In genomic region chr10:30550967-30551815, GRCh38 we compare ENCODE assay signal across 20 cellular contexts.
DNase-seq lines count a peak whose midpoint lies in the region; ATAC-seq, FAIRE-seq and TF ChIP-seq lines count a peak whose summit lies in the region.
"Had no signal": no experiment of that assay in that cellular context is flagged by ENCODE, and none has a peak within 500 bp of the region (broad histone marks: within the 10 kb centered on the region; RNA-seq: fewer than 3 reads in every experiment).

No MANE protein-coding gene starts in this region.

- no peaks in the 10 kb centered on the region for H3K79me1 ChIP-seq in H1 (ENCODE audit: low read depth, low read length)

- H3K36me3 ChIP-seq in H1 (ENCODE audit: control insufficient read depth in 2 of 4, insufficient read depth in 4 of 4, low read length in 3 of 4): no peaks in the 10 kb centered on the region
- H3K36me3 ChIP-seq: MG63, Peyer's patch had no signal

- peak overlapping the region; percentile 48; the same call in 1 of the 2 replicates for H2AK5ac ChIP-seq in H1 (ENCODE audit: low read depth, low read length)

- peaks cover 6% of the 10 kb centered on the region for H3K27me3 Mint-ChIP-seq in activated CD8-positive, alpha-beta memory T cell treated with anti-CD3 and anti-CD28 coated beads, Interleukin-2, amount 10 ng/mL, durations not matched to agents 7 days and 5 days
- H3K27me3 Mint-ChIP-seq: CD4-positive, alpha-beta T cell; IgD-negative memory B cell had no signal

- H3K56ac ChIP-seq in H1 (replicated peaks; ENCODE audit: insufficient read length, low read depth, low read length): no peak overlapping the region

- no peak for FAIRE-seq in H1 (lab: Jason Lieb, UNC)

- peak overlapping the region; percentile 14; the same call in 1 of the 2 replicates for H4K8ac ChIP-seq in H1 (ENCODE audit: extremely low read depth, insufficient read depth, low read length)

- H3K27me3 ChIP-seq in H1 (replicated peaks in 1 of 4; ENCODE audit: control insufficient read depth in 3 of 4, extremely low read depth in 1 of 4, insufficient read depth in 3 of 4, low read length in 3 of 4): no peaks in the 10 kb centered on the region
- H3K27me3 ChIP-seq: MG63, Peyer's patch had no signal

- H3K4me3 ChIP-seq in Jurkat, Clone E6-1 (ENCODE audit: low read length): no peak overlapping the region
- H3K4me3 ChIP-seq in H1 (ENCODE audit: extremely low read depth in 1 of 4, insufficient read depth in 2 of 4, low read depth in 3 of 4, low read length in 4 of 4): no peak overlapping the region
- H3K4me3 ChIP-seq: MG63, Peyer's patch had no signal

- CTCF ChIA-PET in activated CD8-positive, alpha-beta memory T cell treated with anti-CD3 and anti-CD28 coated beads, Interleukin-2, amount 10 ng/mL, durations not matched to agents 7 days and 5 days (lab: Charles Lee): interaction anchor here (2.0 kb wide), 1 partner anchor 40 kb away, joined by 8 read pairs; no protein-coding TSS in a partner anchor
- CTCF ChIA-PET in H1 (lab: Charles Lee; ENCODE audit: partially characterized antibody): interaction anchor here (1.8 to 3.8 kb wide), 2 partner anchors 31 to 40 kb away, joined by 5 to 12 read pairs; no protein-coding TSS in a partner anchor

- peak overlapping the region; percentile 94 for H4K91ac ChIP-seq in H1 (replicated peaks; ENCODE audit: insufficient read length, low read length)

- H3K4me2 ChIP-seq in H1 (ENCODE audit: insufficient read depth in 1 of 2, low read depth in 2 of 2, low read length in 2 of 2): no peak overlapping the region

- H3K27ac Mint-ChIP-seq in activated CD8-positive, alpha-beta memory T cell treated with anti-CD3 and anti-CD28 coated beads, Interleukin-2, amount 10 ng/mL, durations not matched to agents 7 days and 5 days: peak overlapping the region; percentile 21
- H3K27ac Mint-ChIP-seq: CD4-positive, alpha-beta T cell had no signal

- POLR2A ChIA-PET in H1 (lab: Charles Lee; ENCODE audit: partially characterized antibody): interaction anchor here (3.5 kb wide), 1 partner anchor 9 kb away, joined by 16 read pairs; no protein-coding TSS in a partner anchor

- no peak for TF ChIP-seq CTCF in H1 (IDR thresholded peaks at IDR 0.05; ENCODE audit: control extremely low read depth in 1 of 3, insufficient read depth in 1 of 3, low read depth in 1 of 3, low read length in 3 of 3)

- peak overlapping the region; percentile 61 for H2BK120ac ChIP-seq in H1 (replicated peaks; ENCODE audit: low read depth, low read length)

- peaks cover 0 to 15% (median 4%) of the 10 kb centered on the region in 4 experiments; a peak in 5 of 7 replicates for H3K4me1 ChIP-seq in H1 (replicated peaks in 1 of 4; ENCODE audit: control insufficient read depth in 3 of 4, insufficient read depth in 4 of 4, low read length in 3 of 4)
- H3K4me1 ChIP-seq: Peyer's patch had no signal

- H3K23me2 ChIP-seq in H1 (ENCODE audit: low read depth, low read length): no peaks in the 10 kb centered on the region; the same call in 1 of the 2 replicates

- H3K4me1 Mint-ChIP-seq in activated CD8-positive, alpha-beta memory T cell treated with anti-CD3 and anti-CD28 coated beads, Interleukin-2, amount 10 ng/mL, durations not matched to agents 7 days and 5 days: peaks cover 8% of the 10 kb centered on the region

- ATAC-seq in activated CD8-positive, alpha-beta memory T cell treated with anti-CD3 and anti-CD28 coated beads, Interleukin-2, amount 10 ng/mL, durations not matched to agents 7 days and 5 days: peak; percentile 47
- no peak for ATAC-seq in HG02840 (IDR thresholded peaks at IDR 0.05; ENCODE audit: low FRiP score, unreplicated experiment)
- ATAC-seq: SK-N-SH treated with all-trans-retinoic acid at 6 μM for 48 hours had no signal

- H2BK15ac ChIP-seq in H1 (ENCODE audit: low read length): peak overlapping the region; percentile 36; the same call in 1 of the 2 replicates

- peak overlapping the region; percentile 52; the same call in 1 of the 2 replicates for H2BK5ac ChIP-seq in H1 (ENCODE audit: low read depth, low read length)

- no peak overlapping the region for H2BK20ac ChIP-seq in H1 (ENCODE audit: low read length)

- TF ChIP-seq EP300 in H1 (IDR thresholded peaks at IDR 0.05; ENCODE audit: borderline replicate concordance in 1 of 2, low read depth in 2 of 2, low read length in 2 of 2): no peak

- no peak overlapping the region for H3K4me3 Mint-ChIP-seq in activated CD8-positive, alpha-beta memory T cell treated with anti-CD3 and anti-CD28 coated beads, Interleukin-2, amount 10 ng/mL, durations not matched to agents 7 days and 5 days
- H3K4me3 Mint-ChIP-seq: CD4-positive, alpha-beta T cell; IgD-negative memory B cell had no signal

- H3K36me3 Mint-ChIP-seq in activated CD8-positive, alpha-beta memory T cell treated with anti-CD3 and anti-CD28 coated beads, Interleukin-2, amount 10 ng/mL, durations not matched to agents 7 days and 5 days: no peaks in the 10 kb centered on the region

- H2AFZ ChIP-seq in H1 (ENCODE audit: low read length): no peak overlapping the region; the same call in 1 of the 2 replicates

- H3K18ac ChIP-seq in H1 (ENCODE audit: extremely low read depth, low read length): no peak overlapping the region

- no peak overlapping the region for H3K4ac ChIP-seq in H1 (replicated peaks; ENCODE audit: insufficient read length, low read depth, low read length)

- no peak for TF ChIP-seq POLR2A in H1 (IDR thresholded peaks at IDR 0.05; ENCODE audit: control extremely low read depth in 1 of 2, low read depth in 2 of 2, low read length in 2 of 2)

- no peaks in the 10 kb centered on the region for H3K9me3 ChIP-seq in H1 (ENCODE audit: insufficient read depth in 2 of 2, low read depth in 1 of 2, low read length in 1 of 2)
- H3K9me3 ChIP-seq: MG63, Peyer's patch had no signal

- peak; percentile 50 for DNase-seq in activated CD8-positive, alpha-beta memory T cell treated with anti-CD3 and anti-CD28 coated beads, Interleukin-2, amount 10 ng/mL, durations not matched to agents 7 days and 5 days
- DNase-seq in activated CD8-positive, alpha-beta memory T cell treated with anti-CD3 and anti-CD28 coated beads, Interleukin-2, amount 50 U/mL, for 4 hours: no peak
- DNase-seq in Jurkat, Clone E6-1 (ENCODE audit: low read depth, low spot score): peak; percentile 84
- DNase-seq in H1 (ENCODE audit: low read depth in 1 of 2, low spot score in 2 of 2) (no peak), OCI-M2 (lab: John Stamatoyannopoulos, UW; ENCODE audit: unreplicated experiment) (no peak), activated gamma-delta T cell treated with Interleukin-2 at 50 U/mL for 16 hours (no peak)
- DNase-seq: CD4-positive, alpha-beta T cell; GOT3; MG63; NCI-H1092; NCI-H1436 treated with DMSO at 0.1 percent for 48 hours; NCI-H2029; NCI-H345; NCI-H524; NCI-H774; NK-92 treated with Interleukin-12 subunit alpha and Interleukin-12 subunit beta, amount 100 ng/mL, for 24 hours; Peyer's patch had no signal

- H4K20me1 ChIP-seq in H1 (replicated peaks in 1 of 2; ENCODE audit: control insufficient read depth in 1 of 2, insufficient read depth in 2 of 2, low read length in 2 of 2): no peaks in the 10 kb centered on the region

- no peak for TF ChIP-seq RAD21 in H1 (IDR thresholded peaks at IDR 0.05 in 1 of 2, conservative IDR thresholded peaks at IDR 0.05 in 1 of 2; ENCODE audit: low read depth in 2 of 2, low read length in 2 of 2)

- H3K79me2 ChIP-seq in H1 (ENCODE audit: control insufficient read depth in 1 of 2, insufficient read depth in 2 of 2, low read length in 2 of 2): no peaks in the 10 kb centered on the region

- H3K9ac ChIP-seq in H1 (replicated peaks in 1 of 4; ENCODE audit: extremely low read depth in 1 of 4, low read depth in 3 of 4, low read length in 3 of 4): no peak overlapping the region

- no peak overlapping the region for H3K14ac ChIP-seq in H1 (ENCODE audit: insufficient read length)

- 91% methylated on average over 10 of the region's 10 CpGs; no CpG with 5 or more reads in 1 of the 2 experiments for WGBS in H1 (ENCODE audit: extremely low coverage in 1 of 2, insufficient coverage in 1 of 2, insufficient read length in 1 of 2, insufficient replicate concordance in 2 of 2, low coverage in 1 of 2, low lambda C conversion rate in 2 of 2, missing lambda C conversion rate in 1 of 2), 2 experiments

- no peak overlapping the region for H3K23ac ChIP-seq in H1 (ENCODE audit: insufficient read length)

- no peak overlapping the region for H3K27ac ChIP-seq in H1 (ENCODE audit: low read depth, low read length)
- H3K27ac ChIP-seq: Peyer's patch had no signal

- H3K9me3 Mint-ChIP-seq in activated CD8-positive, alpha-beta memory T cell treated with anti-CD3 and anti-CD28 coated beads, Interleukin-2, amount 10 ng/mL, durations not matched to agents 7 days and 5 days (ENCODE audit: low read depth): no peaks in the 10 kb centered on the region
- H3K9me3 Mint-ChIP-seq: CD4-positive, alpha-beta T cell had no signal

- peak overlapping the region; percentile 92; the same call in 1 of the 2 replicates for H2BK12ac ChIP-seq in H1 (ENCODE audit: low read depth, low read length)

- H4K5ac ChIP-seq in H1 (ENCODE audit: insufficient read length, low read depth, low read length): no peak overlapping the region

TF ChIP-seq in H1, 55 proteins besides CTCF, POLR2A, EP300 and RAD21 (continues in another document):
- no peak for TF ChIP-seq ASH2L (IDR thresholded peaks at IDR 0.05; ENCODE audit: low read length)
- TF ChIP-seq BRCA1 (IDR thresholded peaks at IDR 0.05; ENCODE audit: low read depth, low read length): no peak
- no peak for TF ChIP-seq RBBP5 (IDR thresholded peaks at IDR 0.05; ENCODE audit: borderline replicate concordance, low read depth, low read length)
- no peak for TF ChIP-seq POLR2AphosphoS5 (IDR thresholded peaks at IDR 0.05; ENCODE audit: low read depth, low read length)
- TF ChIP-seq SIRT6 (IDR thresholded peaks at IDR 0.05; ENCODE audit: low read length): no peak
- no peak for TF ChIP-seq E2F6 (IDR thresholded peaks at IDR 0.05)
- TF ChIP-seq KDM1A (IDR thresholded peaks at IDR 0.05; ENCODE audit: borderline replicate concordance, low read length): no peak
- no peak for TF ChIP-seq CEBPB (IDR thresholded peaks at IDR 0.05; ENCODE audit: low read depth, low read length)
- TF ChIP-seq RFX5 (IDR thresholded peaks at IDR 0.05; ENCODE audit: borderline replicate concordance, low read depth, low read length): no peak
- TF ChIP-seq MAX (IDR thresholded peaks at IDR 0.05): no peak
- no peak for TF ChIP-seq CBX8 (IDR thresholded peaks at IDR 0.05; ENCODE audit: borderline replicate concordance, low read depth, low read length)
- no peak for TF ChIP-seq HDAC2 (IDR thresholded peaks at IDR 0.05; ENCODE audit: borderline replicate concordance in 1 of 2, low read depth in 2 of 2, low read length in 2 of 2)

Comparison
In these comparisons a context has a peak if more than half of its experiments do, and no peak if none do; other contexts are left out.
1. DNase-seq: peak in activated CD8-positive, alpha-beta memory T cell treated with anti-CD3 and anti-CD28 coated beads, Interleukin-2, amount 10 ng/mL, durations not matched to agents 7 days and 5 days (single experiment) and Jurkat, Clone E6-1 (single experiment); none in activated CD8-positive, alpha-beta memory T cell treated with anti-CD3 and anti-CD28 coated beads, Interleukin-2, amount 50 U/mL, for 4 hours (single experiment), H1 (0 of 2), OCI-M2 (single experiment) and activated gamma-delta T cell treated with Interleukin-2 at 50 U/mL for 16 hours (single experiment).